Comparison of ENCODE assay signal across 15 cellular contexts in the genomic region with DNA sequence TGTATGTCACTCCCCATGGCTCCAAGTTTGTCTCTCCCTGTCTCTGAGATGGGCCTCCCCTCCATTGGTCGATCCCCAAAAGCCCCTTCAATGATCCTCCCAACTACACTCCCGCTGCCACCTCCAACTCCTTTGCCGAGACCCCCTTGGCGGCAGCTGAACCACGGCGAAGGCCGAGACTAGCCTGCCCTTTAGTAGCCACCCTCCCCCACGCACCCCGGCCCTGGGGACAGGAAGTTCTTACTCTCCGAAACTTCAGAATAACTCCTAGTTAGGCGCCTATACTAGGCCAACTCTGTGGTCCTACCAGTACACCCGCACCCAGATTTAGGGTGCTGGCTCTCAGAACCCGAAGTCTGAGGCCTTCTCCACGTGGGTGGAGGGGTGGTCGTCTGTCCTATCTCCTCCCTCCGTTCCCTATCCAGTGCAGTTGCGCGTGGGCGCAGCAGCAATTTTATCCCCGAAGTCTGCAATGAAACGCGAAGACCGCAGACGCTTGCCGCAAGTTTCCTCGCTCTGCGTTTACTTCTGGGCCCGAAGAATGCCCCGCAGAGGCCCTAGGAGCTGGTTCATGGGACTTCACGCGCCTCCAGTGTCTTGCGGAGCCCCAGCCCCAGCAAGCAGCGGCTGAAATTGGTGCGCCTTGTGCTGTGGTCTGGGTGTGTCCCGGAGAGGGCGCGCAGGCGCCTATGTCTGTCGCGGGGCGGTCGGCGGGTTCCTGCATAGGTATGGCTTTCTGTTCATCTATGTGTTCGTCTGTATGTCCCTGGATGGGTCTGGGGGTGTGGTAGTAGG.
DNase-seq lines count a peak whose midpoint lies in the region; ATAC-seq and TF ChIP-seq lines count a peak whose summit lies in the region.
"Had no signal": no experiment of that assay in that cellular context is flagged by ENCODE, and none has a peak within 500 bp of the region (broad histone marks: within the 10 kb centered on the region; RNA-seq: fewer than 3 reads in every experiment).

No MANE protein-coding gene starts in this region.

- peak; percentile 34 for DNase-seq in activated CD4-positive, alpha-beta T cell treated with anti-CD3 and anti-CD28 coated beads for 48 hours
- no peak for DNase-seq in activated CD4-positive, alpha-beta T cell treated with anti-CD3 and anti-CD28 coated beads, Interleukin-2, amount 50 U/mL, for 1 hour
- no peak for DNase-seq in activated CD4-positive, alpha-beta memory T cell treated with anti-CD3 and anti-CD28 coated beads, Interleukin-2, amount 10 ng/mL, durations not matched to agents 7 days and 5 days
- DNase-seq in iPS-NIHi7 (ENCODE audit: extremely low spot score) (peak; percentile 43), trophoblast cell (no peak), gastrocnemius medialis (no peak), NCI-H2171 (lab: John Stamatoyannopoulos, UW) (no peak)
- peak; percentile 36 for DNase-seq in stimulated activated CD8-positive, alpha-beta memory T cell treated with anti-CD3 and anti-CD28 coated beads, Interleukin-4, amount 100 ng/mL, for 48 hours
- DNase-seq: Calu3, glutamatergic neuron, NCI-H1694 treated with DMSO at 0.1 percent for 48 hours, NCI-H82, tibial artery had no signal

- WGBS in trophoblast cell (ENCODE audit: extremely low coverage, insufficient coverage, insufficient read length), result no CpG with 5 or more reads among the region's 44 CpGs

- no peaks in the 10 kb centered on the region for H3K79me2 ChIP-seq in trophoblast cell (ENCODE audit: control insufficient read depth, insufficient read depth, low read length, poor library complexity)

- H3K23ac ChIP-seq in trophoblast cell (ENCODE audit: low read length), result no peak overlapping the region

- no peak overlapping the region for H2BK12ac ChIP-seq in trophoblast cell (ENCODE audit: low read length)

- H2AFZ ChIP-seq in trophoblast cell (ENCODE audit: insufficient read depth, low read length, poor library complexity), result no peak overlapping the region

- POLR2A ChIA-PET in activated CD4-positive, alpha-beta memory T cell treated with anti-CD3 and anti-CD28 coated beads, Interleukin-2, amount 10 ng/mL, durations not matched to agents 7 days and 5 days (lab: Charles Lee), result no interaction called here

- H3K9me3 ChIP-seq in trophoblast cell (ENCODE audit: insufficient read depth, low read depth, low read length), result peaks cover 3% of the 10 kb centered on the region
- no peaks in the 10 kb centered on the region for H3K9me3 ChIP-seq in gastrocnemius medialis
- H3K9me3 ChIP-seq: neutrophil, tibial artery had no signal

- H4K12ac ChIP-seq in trophoblast cell (ENCODE audit: low read depth, low read length), result no peak overlapping the region

- H4K8ac ChIP-seq in trophoblast cell (ENCODE audit: low read depth, low read length), result no peak overlapping the region

- H3K4me3 Mint-ChIP-seq in activated CD4-positive, alpha-beta memory T cell treated with anti-CD3 and anti-CD28 coated beads, Interleukin-2, amount 10 ng/mL, durations not matched to agents 7 days and 5 days, result peak overlapping the region; percentile 59

- CTCF ChIA-PET in activated CD4-positive, alpha-beta memory T cell treated with anti-CD3 and anti-CD28 coated beads, Interleukin-2, amount 10 ng/mL, durations not matched to agents 7 days and 5 days (lab: Charles Lee), result no interaction called here

- peaks cover 79% of the 10 kb centered on the region for H3K27me3 ChIP-seq in trophoblast cell (ENCODE audit: insufficient read depth, low read length)
- H3K27me3 ChIP-seq in gastrocnemius medialis, result peaks cover 66 to 75% (median 67%) of the 10 kb centered on the region in 3 donors

- no peak overlapping the region for H2AK5ac ChIP-seq in trophoblast cell (ENCODE audit: low read length)

- no peak overlapping the region for H2BK120ac ChIP-seq in trophoblast cell (ENCODE audit: insufficient read depth, low read length, poor library complexity)

- no peak overlapping the region for H3K4me2 ChIP-seq in trophoblast cell (ENCODE audit: low read length)

- intact Hi-C loops in gastrocnemius medialis (cut with DNase I; ENCODE audit: low total_unique reads), result no loop called here

- peaks cover 5% of the 10 kb centered on the region for H3K36me3 Mint-ChIP-seq in activated CD4-positive, alpha-beta memory T cell treated with anti-CD3 and anti-CD28 coated beads, Interleukin-2, amount 10 ng/mL, durations not matched to agents 7 days and 5 days (ENCODE audit: low read depth)

- TF ChIP-seq POLR2A in gastrocnemius medialis (IDR thresholded peaks at IDR 0.05), result no peak

- H3K79me1 ChIP-seq in trophoblast cell (ENCODE audit: low read length), result no peaks in the 10 kb centered on the region

- H3K18ac ChIP-seq in trophoblast cell (ENCODE audit: low read length), result no peak overlapping the region

- no peaks in the 10 kb centered on the region for H3K36me3 ChIP-seq in trophoblast cell (ENCODE audit: control insufficient read depth in 1 of 2, insufficient read depth in 2 of 2, low read length in 2 of 2)
- no peaks in the 10 kb centered on the region for H3K36me3 ChIP-seq in gastrocnemius medialis
- H3K36me3 ChIP-seq: neutrophil, tibial artery had no signal

- H3K9me3 Mint-ChIP-seq in activated CD4-positive, alpha-beta memory T cell treated with anti-CD3 and anti-CD28 coated beads, Interleukin-2, amount 10 ng/mL, durations not matched to agents 7 days and 5 days, result no peaks in the 10 kb centered on the region

- H3K27ac ChIP-seq in trophoblast cell (ENCODE audit: low read depth, low read length) (no peak overlapping the region), gastrocnemius medialis (no peak overlapping the region)
- H3K27ac ChIP-seq: neutrophil, RWPE1, tibial artery had no signal

- in situ Hi-C loops in gastrocnemius medialis (cut with MboI; ENCODE audit: low sequenced_read_pairs in 4 of 4), result no loop called here

- peaks cover 79% of the 10 kb centered on the region for H3K27me3 Mint-ChIP-seq in activated CD4-positive, alpha-beta memory T cell treated with anti-CD3 and anti-CD28 coated beads, Interleukin-2, amount 10 ng/mL, durations not matched to agents 7 days and 5 days

- no peak overlapping the region for H3K9ac ChIP-seq in trophoblast cell (ENCODE audit: low read length)

- TF ChIP-seq CTCF in gastrocnemius medialis (IDR thresholded peaks at IDR 0.05 in 4 of 5, conservative IDR thresholded peaks at IDR 0.05 in 1 of 5), result no peak

- no peak overlapping the region for H4K91ac ChIP-seq in trophoblast cell (ENCODE audit: low read depth, low read length)

- H2BK5ac ChIP-seq in trophoblast cell (ENCODE audit: low read depth, low read length, poor library complexity), result no peak overlapping the region

- ATAC-seq in gastrocnemius medialis, result no peak

- H3K14ac ChIP-seq in trophoblast cell (ENCODE audit: low read length), result no peak overlapping the region

- peaks cover 39% of the 10 kb centered on the region for H3K4me1 Mint-ChIP-seq in activated CD4-positive, alpha-beta memory T cell treated with anti-CD3 and anti-CD28 coated beads, Interleukin-2, amount 10 ng/mL, durations not matched to agents 7 days and 5 days

- H3K4ac ChIP-seq in trophoblast cell (ENCODE audit: low read depth, low read length), result no peak overlapping the region

- H3K4me1 ChIP-seq in trophoblast cell (ENCODE audit: control insufficient read depth in 1 of 2, insufficient read depth in 2 of 2, low read length in 2 of 2) (peaks cover 0 to 9% of the 10 kb centered on the region in 2 experiments), gastrocnemius medialis (peaks cover 3 to 22% of the 10 kb centered on the region in 2 donors)

- no peak overlapping the region for H3K27ac Mint-ChIP-seq in activated CD4-positive, alpha-beta memory T cell treated with anti-CD3 and anti-CD28 coated beads, Interleukin-2, amount 10 ng/mL, durations not matched to agents 7 days and 5 days

- no peak overlapping the region for H3K4me3 ChIP-seq in trophoblast cell (ENCODE audit: low read depth, low read length)
- H3K4me3 ChIP-seq in gastrocnemius medialis, result no peak overlapping the region

Comparison
In these comparisons a context has a peak if more than half of its experiments do, and no peak if none do; other contexts are left out.
1. DNase-seq: peak in activated CD4-positive, alpha-beta T cell treated with anti-CD3 and anti-CD28 coated beads for 48 hours (single experiment), iPS-NIHi7 (single experiment) and stimulated activated CD8-positive, alpha-beta memory T cell treated with anti-CD3 and anti-CD28 coated beads, Interleukin-4, amount 100 ng/mL, for 48 hours (single experiment); none in activated CD4-positive, alpha-beta T cell treated with anti-CD3 and anti-CD28 coated beads, Interleukin-2, amount 50 U/mL, for 1 hour (single experiment), activated CD4-positive, alpha-beta memory T cell treated with anti-CD3 and anti-CD28 coated beads, Interleukin-2, amount 10 ng/mL, durations not matched to agents 7 days and 5 days (single experiment), trophoblast cell (0 of 2), gastrocnemius medialis (0 of 2) and NCI-H2171 (single experiment).